In genomic region chr6:170176621-170177382, GRCh38 we compare ENCODE assay signal across 10 cellular contexts.
DNase-seq lines count a peak whose midpoint lies in the region; ATAC-seq and TF ChIP-seq lines count a peak whose summit lies in the region.
"Had no signal": no experiment of that assay in that cellular context is flagged by ENCODE, and none has a peak within 500 bp of the region (broad histone marks: within the 10 kb centered on the region; RNA-seq: fewer than 3 reads in every experiment).

No MANE protein-coding gene starts in this region.

- no peak overlapping the region for H2BK5ac ChIP-seq in neuronal stem cell (ENCODE audit: low read length)

- WGBS in neuronal stem cell (ENCODE audit: extremely low coverage in 2 of 2, insufficient read length in 2 of 2, insufficient replicate concordance in 1 of 2), 2 donors, result no CpG with 5 or more reads among the region's 64 CpGs

- no peaks in the 10 kb centered on the region for H3K36me3 ChIP-seq in Karpas-422 (ENCODE audit: insufficient read depth, low read length)
- H3K36me3 ChIP-seq in neuronal stem cell (replicated peaks in 1 of 2; ENCODE audit: control insufficient read depth in 2 of 2, insufficient read depth in 2 of 2, low read length in 2 of 2), result no peaks in the 10 kb centered on the region
- H3K36me3 ChIP-seq in OCI-LY7 (ENCODE audit: insufficient read depth, low read length), result no peaks in the 10 kb centered on the region
- no peaks in the 10 kb centered on the region for H3K36me3 ChIP-seq in GM23338 (ENCODE audit: insufficient read depth)

- H3K27me3 ChIP-seq in Karpas-422 (ENCODE audit: low read length), result no peaks in the 10 kb centered on the region
- H3K27me3 ChIP-seq in neuronal stem cell (ENCODE audit: control insufficient read depth in 3 of 3, insufficient read depth in 3 of 3, low read depth in 1 of 3, low read length in 3 of 3), result peaks cover 0 to 5% (median 0%) of the 10 kb centered on the region in 3 experiments
- H3K27me3 ChIP-seq in GM23338 (ENCODE audit: insufficient read depth), result no peaks in the 10 kb centered on the region

- H3K9me3 ChIP-seq in Karpas-422 (ENCODE audit: low read length) (no peaks in the 10 kb centered on the region), neuronal stem cell (replicated peaks in 1 of 2; ENCODE audit: control insufficient read depth in 2 of 2, insufficient read depth in 1 of 2, low read depth in 1 of 2, low read length in 2 of 2) (peaks cover 0 to 2% of the 10 kb centered on the region in 2 donors), OCI-LY7 (ENCODE audit: low read length) (no peaks in the 10 kb centered on the region)

- peak overlapping the region; percentile 74 for H3K27ac Mint-ChIP-seq in activated CD8-positive, alpha-beta memory T cell treated with anti-CD3 and anti-CD28 coated beads, Interleukin-2, amount 10 ng/mL, durations not matched to agents 7 days and 5 days
- no peak overlapping the region for H3K27ac Mint-ChIP-seq in GM23338

- H3K4me2 ChIP-seq in Karpas-422 (ENCODE audit: low read depth, low read length, poor library complexity, severe bottlenecking) (no peak overlapping the region), neuronal stem cell (ENCODE audit: insufficient read depth, low read length, poor library complexity, severe bottlenecking) (no peak overlapping the region), OCI-LY7 (ENCODE audit: low read length) (no peak overlapping the region), GM23338 (no peak overlapping the region)

- intact Hi-C loops in OCI-LY7 (cut with micrococcal nuclease; ENCODE audit: unreplicated experiment), result no loop called here

- H3K23ac ChIP-seq in neuronal stem cell (ENCODE audit: low read depth, low read length, poor library complexity), result no peak overlapping the region

- TF ChIP-seq CTCF in OCI-LY7 (conservative IDR thresholded peaks at IDR 0.05; ENCODE audit: low read length), result no peak
- TF ChIP-seq CTCF in GM23338 (conservative IDR thresholded peaks at IDR 0.05; ENCODE audit: low read depth in 2 of 2), result no peak
- TF ChIP-seq CTCF in GM20000 (IDR thresholded peaks at IDR 0.05; ENCODE audit: extremely low read depth, missing control alignments), result no peak

- no peak overlapping the region for H3K27ac ChIP-seq in Karpas-422 (ENCODE audit: low read length)
- peak overlapping the region; percentile 3 for H3K27ac ChIP-seq in neuronal stem cell (replicated peaks; ENCODE audit: low read length)
- H3K27ac ChIP-seq in OCI-LY7 (ENCODE audit: low read depth, low read length, poor library complexity, severe bottlenecking), result no peak overlapping the region
- H3K27ac ChIP-seq in GM23338 (ENCODE audit: low read depth), result no peak overlapping the region

- no peaks in the 10 kb centered on the region for H3K79me1 ChIP-seq in neuronal stem cell (ENCODE audit: low read depth, low read length)

- CTCF ChIA-PET in activated CD8-positive, alpha-beta memory T cell treated with anti-CD3 and anti-CD28 coated beads, Interleukin-2, amount 10 ng/mL, durations not matched to agents 7 days and 5 days (lab: Charles Lee), result no interaction called here
- CTCF ChIA-PET in OCI-LY7 (lab: Charles Lee; ENCODE audit: unreplicated experiment), result no interaction called here

- H3K4me3 ChIP-seq in Karpas-422 (ENCODE audit: low read length) (no peak overlapping the region), neuronal stem cell (ENCODE audit: low read length in 2 of 2) (no peak overlapping the region), OCI-LY7 (ENCODE audit: low read depth, low read length, poor library complexity, severe bottlenecking) (no peak overlapping the region), GM23338 (no peak overlapping the region)

- H3K4me1 Mint-ChIP-seq in activated CD8-positive, alpha-beta memory T cell treated with anti-CD3 and anti-CD28 coated beads, Interleukin-2, amount 10 ng/mL, durations not matched to agents 7 days and 5 days, result no peaks in the 10 kb centered on the region
- H3K4me1 Mint-ChIP-seq in GM23338, result no peaks in the 10 kb centered on the region; the same call in 2 of the 3 replicates

- H3K36me3 Mint-ChIP-seq in activated CD8-positive, alpha-beta memory T cell treated with anti-CD3 and anti-CD28 coated beads, Interleukin-2, amount 10 ng/mL, durations not matched to agents 7 days and 5 days, result no peaks in the 10 kb centered on the region
- peaks cover 3% of the 10 kb centered on the region; the same call in 1 of the 3 replicates for H3K36me3 Mint-ChIP-seq in GM23338 (ENCODE audit: low read depth)

- H3K4me3 Mint-ChIP-seq in activated CD8-positive, alpha-beta memory T cell treated with anti-CD3 and anti-CD28 coated beads, Interleukin-2, amount 10 ng/mL, durations not matched to agents 7 days and 5 days, result no peak overlapping the region
- H3K4me3 Mint-ChIP-seq in GM23338, result no peak overlapping the region

- H3K18ac ChIP-seq in neuronal stem cell (ENCODE audit: low read length), result peak overlapping the region; percentile 94

- H2AK5ac ChIP-seq in neuronal stem cell (ENCODE audit: low read depth, low read length), result peak overlapping the region; percentile 98

- peaks cover 4% of the 10 kb centered on the region; the same call in 1 of the 2 replicates for H3F3A ChIP-seq in GM23338 (replicated peaks; ENCODE audit: low read depth)

- H3K27me3 Mint-ChIP-seq in activated CD8-positive, alpha-beta memory T cell treated with anti-CD3 and anti-CD28 coated beads, Interleukin-2, amount 10 ng/mL, durations not matched to agents 7 days and 5 days, result peaks cover under 1% of the 10 kb centered on the region
- H3K27me3 Mint-ChIP-seq in GM23338 (ENCODE audit: insufficient read depth, low read depth, poor library complexity), result peaks cover 27% of the 10 kb centered on the region

- H2BK12ac ChIP-seq in neuronal stem cell (ENCODE audit: low read length), result no peak overlapping the region

- H4K20me1 ChIP-seq in Karpas-422 (ENCODE audit: insufficient read depth, low read depth, low read length) (no peaks in the 10 kb centered on the region), OCI-LY7 (ENCODE audit: insufficient read depth, low read length) (no peaks in the 10 kb centered on the region), GM23338 (replicated peaks; ENCODE audit: insufficient read depth) (no peaks in the 10 kb centered on the region)

- H3K79me2 ChIP-seq in Karpas-422 (ENCODE audit: low read length) (no peaks in the 10 kb centered on the region), OCI-LY7 (ENCODE audit: insufficient read depth, low read depth, low read length) (no peaks in the 10 kb centered on the region), GM23338 (replicated peaks; ENCODE audit: insufficient read depth) (no peaks in the 10 kb centered on the region)

- H3K9me3 Mint-ChIP-seq in activated CD8-positive, alpha-beta memory T cell treated with anti-CD3 and anti-CD28 coated beads, Interleukin-2, amount 10 ng/mL, durations not matched to agents 7 days and 5 days (ENCODE audit: low read depth), result no peaks in the 10 kb centered on the region
- H3K9me3 Mint-ChIP-seq in GM23338, result peaks cover 31% of the 10 kb centered on the region

- H3K4ac ChIP-seq in neuronal stem cell (ENCODE audit: low read length), result no peak overlapping the region

- BruUV-seq in OCI-LY7 (replicated peaks; lab: Mats Ljungman, UMichigan), result no TSS peak

- H3K9me2 ChIP-seq in Karpas-422 (replicated peaks; ENCODE audit: insufficient read depth, low read length) (no peaks in the 10 kb centered on the region), OCI-LY7 (ENCODE audit: insufficient read depth, low read length) (no peaks in the 10 kb centered on the region), GM23338 (ENCODE audit: insufficient read depth) (no peaks in the 10 kb centered on the region)

- H3K14ac ChIP-seq in neuronal stem cell (ENCODE audit: low read length), result no peak overlapping the region

- peak; percentile 11 for ATAC-seq in activated CD8-positive, alpha-beta memory T cell treated with anti-CD3 and anti-CD28 coated beads, Interleukin-2, amount 10 ng/mL, durations not matched to agents 7 days and 5 days
- no peak for ATAC-seq in GM23338
- no peak for ATAC-seq in HG03097 (IDR thresholded peaks at IDR 0.05; ENCODE audit: low FRiP score, unreplicated experiment)

- H4K8ac ChIP-seq in neuronal stem cell (ENCODE audit: low read depth, low read length), result no peak overlapping the region

- no peak overlapping the region for H2BK120ac ChIP-seq in neuronal stem cell (ENCODE audit: low read depth, low read length)

- DNase-seq in DMS153 (lab: John Stamatoyannopoulos, UW) (peak; percentile 51), Karpas-422 (peak; percentile 47), neuronal stem cell (ENCODE audit: low spot score) (no peak), OCI-LY7 (ENCODE audit: low spot score) (no peak), GM23338 (ENCODE audit: low spot score) (no peak), GM20000 (ENCODE audit: low spot score) (no peak)
- DNase-seq in activated CD8-positive, alpha-beta memory T cell treated with anti-CD3 and anti-CD28 coated beads, Interleukin-2, amount 10 ng/mL, durations not matched to agents 7 days and 5 days, result peak; percentile 38
- DNase-seq: KG1, SW 1271 had no signal

- H3K9ac ChIP-seq in Karpas-422 (ENCODE audit: low read length), result no peak overlapping the region
- no peak overlapping the region for H3K9ac ChIP-seq in neuronal stem cell (ENCODE audit: low read depth, low read length, poor library complexity)

- H3K4me1 ChIP-seq in Karpas-422 (ENCODE audit: low read length) (no peaks in the 10 kb centered on the region), neuronal stem cell (ENCODE audit: control insufficient read depth in 2 of 2, insufficient read depth in 1 of 2, low read depth in 1 of 2, low read length in 2 of 2) (peaks cover 0 to 3% of the 10 kb centered on the region in 2 donors), OCI-LY7 (ENCODE audit: insufficient read depth, low read length, poor library complexity, severe bottlenecking) (no peaks in the 10 kb centered on the region), GM23338 (ENCODE audit: insufficient read depth) (no peaks in the 10 kb centered on the region)

- H2AFZ ChIP-seq in Karpas-422 (ENCODE audit: low read length) (no peak overlapping the region), neuronal stem cell (ENCODE audit: low read length) (no peak overlapping the region), OCI-LY7 (ENCODE audit: low read length) (no peak overlapping the region), GM23338 (no peak overlapping the region)

- POLR2A ChIA-PET in OCI-LY7 (lab: Charles Lee), result no interaction called here

- H4K91ac ChIP-seq in neuronal stem cell (ENCODE audit: low read depth, low read length, poor library complexity), result no peak overlapping the region

- H2BK15ac ChIP-seq in neuronal stem cell (ENCODE audit: low read length), result peak overlapping the region; percentile 2

TF ChIP-seq in GM23338, 12 proteins besides CTCF, POLR2A, EP300 and RAD21:
- TF ChIP-seq, protein P1, sequence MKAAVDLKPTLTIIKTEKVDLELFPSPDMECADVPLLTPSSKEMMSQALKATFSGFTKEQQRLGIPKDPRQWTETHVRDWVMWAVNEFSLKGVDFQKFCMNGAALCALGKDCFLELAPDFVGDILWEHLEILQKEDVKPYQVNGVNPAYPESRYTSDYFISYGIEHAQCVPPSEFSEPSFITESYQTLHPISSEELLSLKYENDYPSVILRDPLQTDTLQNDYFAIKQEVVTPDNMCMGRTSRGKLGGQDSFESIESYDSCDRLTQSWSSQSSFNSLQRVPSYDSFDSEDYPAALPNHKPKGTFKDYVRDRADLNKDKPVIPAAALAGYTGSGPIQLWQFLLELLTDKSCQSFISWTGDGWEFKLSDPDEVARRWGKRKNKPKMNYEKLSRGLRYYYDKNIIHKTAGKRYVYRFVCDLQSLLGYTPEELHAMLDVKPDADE (IDR thresholded peaks at IDR 0.05), result no peak
- TF ChIP-seq JUNB (IDR thresholded peaks at IDR 0.05; ENCODE audit: unreplicated experiment), result no peak

Comparison
In these comparisons a context has a peak if more than half of its experiments do, and no peak if none do; other contexts are left out.
1. DNase-seq: peak in DMS153 (single experiment), Karpas-422 (single experiment) and activated CD8-positive, alpha-beta memory T cell treated with anti-CD3 and anti-CD28 coated beads, Interleukin-2, amount 10 ng/mL, durations not matched to agents 7 days and 5 days (single experiment); none in neuronal stem cell (single experiment), OCI-LY7 (single experiment), GM23338 (single experiment) and GM20000 (single experiment).